In the genomic region with DNA sequence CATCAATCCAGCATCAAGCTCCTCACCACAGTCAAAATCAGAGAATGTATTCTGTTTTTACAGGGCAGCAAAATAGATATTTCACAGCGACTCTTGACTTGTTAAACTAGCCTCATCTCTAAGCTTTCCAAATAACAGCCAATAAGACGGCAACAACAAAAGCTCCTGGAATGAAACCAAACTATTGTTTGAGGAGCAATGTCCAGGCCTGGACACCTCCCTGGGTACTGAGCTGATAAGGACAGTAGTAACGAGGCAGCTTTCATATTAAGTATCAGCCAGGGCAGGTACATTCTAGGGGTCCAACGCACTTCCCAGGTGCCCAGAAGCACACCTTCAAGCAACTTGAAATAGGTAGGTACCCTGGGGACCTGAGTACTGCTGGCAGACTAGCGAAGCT, we compare ENCODE assay signal across 1 cellular context.
TF ChIP-seq lines count a peak whose summit lies in the region.

No MANE protein-coding gene starts in this region.

TF ChIP-seq in HepG2, 621 proteins besides CTCF, POLR2A, EP300 and RAD21 (continued from another document):
- TF ChIP-seq, protein P1, sequence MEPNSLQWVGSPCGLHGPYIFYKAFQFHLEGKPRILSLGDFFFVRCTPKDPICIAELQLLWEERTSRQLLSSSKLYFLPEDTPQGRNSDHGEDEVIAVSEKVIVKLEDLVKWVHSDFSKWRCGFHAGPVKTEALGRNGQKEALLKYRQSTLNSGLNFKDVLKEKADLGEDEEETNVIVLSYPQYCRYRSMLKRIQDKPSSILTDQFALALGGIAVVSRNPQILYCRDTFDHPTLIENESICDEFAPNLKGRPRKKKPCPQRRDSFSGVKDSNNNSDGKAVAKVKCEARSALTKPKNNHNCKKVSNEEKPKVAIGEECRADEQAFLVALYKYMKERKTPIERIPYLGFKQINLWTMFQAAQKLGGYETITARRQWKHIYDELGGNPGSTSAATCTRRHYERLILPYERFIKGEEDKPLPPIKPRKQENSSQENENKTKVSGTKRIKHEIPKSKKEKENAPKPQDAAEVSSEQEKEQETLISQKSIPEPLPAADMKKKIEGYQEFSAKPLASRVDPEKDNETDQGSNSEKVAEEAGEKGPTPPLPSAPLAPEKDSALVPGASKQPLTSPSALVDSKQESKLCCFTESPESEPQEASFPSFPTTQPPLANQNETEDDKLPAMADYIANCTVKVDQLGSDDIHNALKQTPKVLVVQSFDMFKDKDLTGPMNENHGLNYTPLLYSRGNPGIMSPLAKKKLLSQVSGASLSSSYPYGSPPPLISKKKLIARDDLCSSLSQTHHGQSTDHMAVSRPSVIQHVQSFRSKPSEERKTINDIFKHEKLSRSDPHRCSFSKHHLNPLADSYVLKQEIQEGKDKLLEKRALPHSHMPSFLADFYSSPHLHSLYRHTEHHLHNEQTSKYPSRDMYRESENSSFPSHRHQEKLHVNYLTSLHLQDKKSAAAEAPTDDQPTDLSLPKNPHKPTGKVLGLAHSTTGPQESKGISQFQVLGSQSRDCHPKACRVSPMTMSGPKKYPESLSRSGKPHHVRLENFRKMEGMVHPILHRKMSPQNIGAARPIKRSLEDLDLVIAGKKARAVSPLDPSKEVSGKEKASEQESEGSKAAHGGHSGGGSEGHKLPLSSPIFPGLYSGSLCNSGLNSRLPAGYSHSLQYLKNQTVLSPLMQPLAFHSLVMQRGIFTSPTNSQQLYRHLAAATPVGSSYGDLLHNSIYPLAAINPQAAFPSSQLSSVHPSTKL (CRISPR knock-in tag; IDR thresholded peaks at IDR 0.05): peak; percentile 69
- TF ChIP-seq TBX2 (CRISPR knock-in tag; IDR thresholded peaks at IDR 0.05; ENCODE audit: borderline replicate concordance) (peak; percentile 21; the same call in 1 of the 2 replicates), GATAD2A (CRISPR knock-in tag; IDR thresholded peaks at IDR 0.05) (peak; percentile 33; the same call in 1 of the 2 replicates), FLYWCH1 (CRISPR knock-in tag; IDR thresholded peaks at IDR 0.05) (no peak), PLRG1 (conservative IDR thresholded peaks at IDR 0.05) (no peak), MAFF (IDR thresholded peaks at IDR 0.05; ENCODE audit: low read depth, low read length) (no peak), SRSF1 (optimal IDR thresholded peaks at IDR 0.05; ENCODE audit: low read depth, low read length) (no peak), ZNF660 (CRISPR knock-in tag; IDR thresholded peaks at IDR 0.05; ENCODE audit: borderline replicate concordance, low read depth) (no peak), CREB1 (IDR thresholded peaks at IDR 0.05) (no peak), CREB1 (CRISPR knock-in tag; IDR thresholded peaks at IDR 0.05) (peak; percentile 13; the same call in 1 of the 2 replicates), ZNF460 (CRISPR knock-in tag; IDR thresholded peaks at IDR 0.05; ENCODE audit: borderline replicate concordance) (no peak), NR2F6 (IDR thresholded peaks at IDR 0.05) (no peak), NR2F6 (CRISPR knock-in tag; IDR thresholded peaks at IDR 0.05) (no peak), ERF (CRISPR knock-in tag; IDR thresholded peaks at IDR 0.05) (no peak), ZNF160 (CRISPR knock-in tag; IDR thresholded peaks at IDR 0.05) (no peak), ZNF510 (CRISPR knock-in tag; IDR thresholded peaks at IDR 0.05; ENCODE audit: low read depth) (no peak), SOX13 (IDR thresholded peaks at IDR 0.05) (no peak), SOX13 (CRISPR knock-in tag; conservative IDR thresholded peaks at IDR 0.05 in 1 of 2, IDR thresholded peaks at IDR 0.05 in 1 of 2) (peak in 1 of 2 experiments; percentile 93; a peak in 2 of 4 replicates), ZNF260 (CRISPR knock-in tag; IDR thresholded peaks at IDR 0.05; ENCODE audit: borderline replicate concordance, low read depth) (no peak), HNF4G (IDR thresholded peaks at IDR 0.05; ENCODE audit: borderline replicate concordance, low read depth, low read length) (peak; percentile 9; the same call in 1 of the 2 replicates), HNF4G (CRISPR knock-in tag; IDR thresholded peaks at IDR 0.05; ENCODE audit: borderline replicate concordance, low read depth) (no peak), TEAD3 (CRISPR knock-in tag; optimal IDR thresholded peaks at IDR 0.05; ENCODE audit: borderline replicate concordance) (peak; percentile 30), SOX5 (CRISPR knock-in tag; IDR thresholded peaks at IDR 0.05; ENCODE audit: borderline replicate concordance) (peak; percentile 87), GATA4 (IDR thresholded peaks at IDR 0.05; ENCODE audit: borderline replicate concordance, low read depth) (no peak), TMF1 (CRISPR knock-in tag; IDR thresholded peaks at IDR 0.05; ENCODE audit: low read depth) (no peak), ZNF253 (CRISPR knock-in tag; IDR thresholded peaks at IDR 0.05; ENCODE audit: borderline replicate concordance) (no peak)
- TF ChIP-seq, protein P2, sequence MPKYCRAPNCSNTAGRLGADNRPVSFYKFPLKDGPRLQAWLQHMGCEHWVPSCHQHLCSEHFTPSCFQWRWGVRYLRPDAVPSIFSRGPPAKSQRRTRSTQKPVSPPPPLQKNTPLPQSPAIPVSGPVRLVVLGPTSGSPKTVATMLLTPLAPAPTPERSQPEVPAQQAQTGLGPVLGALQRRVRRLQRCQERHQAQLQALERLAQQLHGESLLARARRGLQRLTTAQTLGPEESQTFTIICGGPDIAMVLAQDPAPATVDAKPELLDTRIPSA (CRISPR knock-in tag; IDR thresholded peaks at IDR 0.05; ENCODE audit: borderline replicate concordance): no peak
- TF ChIP-seq, protein P3, sequence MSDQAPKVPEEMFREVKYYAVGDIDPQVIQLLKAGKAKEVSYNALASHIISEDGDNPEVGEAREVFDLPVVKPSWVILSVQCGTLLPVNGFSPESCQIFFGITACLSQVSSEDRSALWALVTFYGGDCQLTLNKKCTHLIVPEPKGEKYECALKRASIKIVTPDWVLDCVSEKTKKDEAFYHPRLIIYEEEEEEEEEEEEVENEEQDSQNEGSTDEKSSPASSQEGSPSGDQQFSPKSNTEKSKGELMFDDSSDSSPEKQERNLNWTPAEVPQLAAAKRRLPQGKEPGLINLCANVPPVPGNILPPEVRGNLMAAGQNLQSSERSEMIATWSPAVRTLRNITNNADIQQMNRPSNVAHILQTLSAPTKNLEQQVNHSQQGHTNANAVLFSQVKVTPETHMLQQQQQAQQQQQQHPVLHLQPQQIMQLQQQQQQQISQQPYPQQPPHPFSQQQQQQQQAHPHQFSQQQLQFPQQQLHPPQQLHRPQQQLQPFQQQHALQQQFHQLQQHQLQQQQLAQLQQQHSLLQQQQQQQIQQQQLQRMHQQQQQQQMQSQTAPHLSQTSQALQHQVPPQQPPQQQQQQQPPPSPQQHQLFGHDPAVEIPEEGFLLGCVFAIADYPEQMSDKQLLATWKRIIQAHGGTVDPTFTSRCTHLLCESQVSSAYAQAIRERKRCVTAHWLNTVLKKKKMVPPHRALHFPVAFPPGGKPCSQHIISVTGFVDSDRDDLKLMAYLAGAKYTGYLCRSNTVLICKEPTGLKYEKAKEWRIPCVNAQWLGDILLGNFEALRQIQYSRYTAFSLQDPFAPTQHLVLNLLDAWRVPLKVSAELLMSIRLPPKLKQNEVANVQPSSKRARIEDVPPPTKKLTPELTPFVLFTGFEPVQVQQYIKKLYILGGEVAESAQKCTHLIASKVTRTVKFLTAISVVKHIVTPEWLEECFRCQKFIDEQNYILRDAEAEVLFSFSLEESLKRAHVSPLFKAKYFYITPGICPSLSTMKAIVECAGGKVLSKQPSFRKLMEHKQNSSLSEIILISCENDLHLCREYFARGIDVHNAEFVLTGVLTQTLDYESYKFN (CRISPR knock-in tag; conservative IDR thresholded peaks at IDR 0.05): peak; percentile 49; the same call in 1 of the 2 replicates
- TF ChIP-seq, protein P4, sequence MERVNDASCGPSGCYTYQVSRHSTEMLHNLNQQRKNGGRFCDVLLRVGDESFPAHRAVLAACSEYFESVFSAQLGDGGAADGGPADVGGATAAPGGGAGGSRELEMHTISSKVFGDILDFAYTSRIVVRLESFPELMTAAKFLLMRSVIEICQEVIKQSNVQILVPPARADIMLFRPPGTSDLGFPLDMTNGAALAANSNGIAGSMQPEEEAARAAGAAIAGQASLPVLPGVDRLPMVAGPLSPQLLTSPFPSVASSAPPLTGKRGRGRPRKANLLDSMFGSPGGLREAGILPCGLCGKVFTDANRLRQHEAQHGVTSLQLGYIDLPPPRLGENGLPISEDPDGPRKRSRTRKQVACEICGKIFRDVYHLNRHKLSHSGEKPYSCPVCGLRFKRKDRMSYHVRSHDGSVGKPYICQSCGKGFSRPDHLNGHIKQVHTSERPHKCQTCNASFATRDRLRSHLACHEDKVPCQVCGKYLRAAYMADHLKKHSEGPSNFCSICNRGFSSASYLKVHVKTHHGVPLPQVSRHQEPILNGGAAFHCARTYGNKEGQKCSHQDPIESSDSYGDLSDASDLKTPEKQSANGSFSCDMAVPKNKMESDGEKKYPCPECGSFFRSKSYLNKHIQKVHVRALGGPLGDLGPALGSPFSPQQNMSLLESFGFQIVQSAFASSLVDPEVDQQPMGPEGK (CRISPR knock-in tag; IDR thresholded peaks at IDR 0.05): peak; percentile 50; the same call in 1 of the 2 replicates
TF ChIP-seq in HepG2: peak in this region for 15.
